Comparison of ENCODE assay signal across 12 cellular contexts in genomic region chr7:585229-585711, GRCh38.
DNase-seq lines count a peak whose midpoint lies in the region; ATAC-seq lines count a peak whose summit lies in the region.
"Had no signal": no experiment of that assay in that cellular context is flagged by ENCODE, and none has a peak within 500 bp of the region (broad histone marks: within the 10 kb centered on the region; RNA-seq: fewer than 3 reads in every experiment).

No MANE protein-coding gene starts in this region.

- peaks cover 0 to 2% of the 10 kb centered on the region in 2 donors for H3K4me1 ChIP-seq in neuronal stem cell (ENCODE audit: control insufficient read depth in 2 of 2, insufficient read depth in 1 of 2, low read depth in 1 of 2, low read length in 2 of 2)

- no peak overlapping the region for H3K23ac ChIP-seq in neuronal stem cell (ENCODE audit: low read depth, low read length, poor library complexity)

- H2AFZ ChIP-seq in neuronal stem cell (ENCODE audit: low read length) = no peak overlapping the region

- peak; percentile 54 for ATAC-seq in GM19468 (IDR thresholded peaks at IDR 0.05; ENCODE audit: extremely low read depth, unreplicated experiment)
- ATAC-seq in activated naive CD8-positive, alpha-beta T cell treated with anti-CD3 and anti-CD28 coated beads, Interleukin-2, amount 50 U/mL, for 24 hours = peak; percentile 79

- H3K27ac ChIP-seq in neuronal stem cell (replicated peaks; ENCODE audit: low read length) = no peak overlapping the region

- peaks cover 67% of the 10 kb centered on the region for H3K36me3 Mint-ChIP-seq in activated naive CD8-positive, alpha-beta T cell treated with anti-CD3 and anti-CD28 coated beads, Interleukin-2, amount 50 U/mL, for 24 hours (ENCODE audit: low read depth)

- H3K4me3 ChIP-seq in neuronal stem cell (ENCODE audit: low read length in 2 of 2) = no peak overlapping the region

- peak; percentile 26 for DNase-seq in activated CD4-positive, CD25-positive, alpha-beta regulatory T cell treated with anti-CD3 and anti-CD28 coated beads, Interleukin-2, amount 50 U/mL, for 16 hours (ENCODE audit: low read depth, low spot score)
- DNase-seq in activated naive CD8-positive, alpha-beta T cell treated with anti-CD3 and anti-CD28 coated beads, Interleukin-2, amount 50 U/mL, for 24 hours = peak; percentile 73
- DNase-seq in stimulated activated CD4-positive, alpha-beta T cell treated with anti-CD3 and anti-CD28 coated beads, TNF-alpha, amount 100 ng/mL, for 48 hours (ENCODE audit: low read depth in 3 of 3) = peak in 2 of 3 donors; percentile 58 to 70
- DNase-seq in T1000 (lab: John Stamatoyannopoulos, UW) (no peak), neuronal stem cell (ENCODE audit: low spot score) (no peak), NCI-H446 treated with DMSO at 0.1 percent for 48 hours (lab: John Stamatoyannopoulos, UW) (no peak), head of caudate nucleus (no peak)
- DNase-seq: cerebellar nuclear complex, GF-D8, GOT3, NCI-H510A treated with DMSO at 0.1 percent for 48 hours had no signal

- no peak overlapping the region for H2BK120ac ChIP-seq in neuronal stem cell (ENCODE audit: low read depth, low read length)

- H2AK5ac ChIP-seq in neuronal stem cell (ENCODE audit: low read depth, low read length) = no peak overlapping the region

- peaks cover 4 to 12% of the 10 kb centered on the region in 2 donors for H3K9me3 ChIP-seq in neuronal stem cell (replicated peaks in 1 of 2; ENCODE audit: control insufficient read depth in 2 of 2, insufficient read depth in 1 of 2, low read depth in 1 of 2, low read length in 2 of 2)

- no peak overlapping the region for H3K9ac ChIP-seq in neuronal stem cell (ENCODE audit: low read depth, low read length, poor library complexity)

- no peaks in the 10 kb centered on the region for H3K27me3 ChIP-seq in neuronal stem cell (ENCODE audit: control insufficient read depth in 3 of 3, insufficient read depth in 3 of 3, low read depth in 1 of 3, low read length in 3 of 3)

- no CpG with 5 or more reads among the region's 18 CpGs for WGBS in neuronal stem cell (ENCODE audit: extremely low coverage in 2 of 2, insufficient read length in 2 of 2, insufficient replicate concordance in 1 of 2), 2 donors

- H3K9me3 Mint-ChIP-seq in activated naive CD8-positive, alpha-beta T cell treated with anti-CD3 and anti-CD28 coated beads, Interleukin-2, amount 50 U/mL, for 24 hours = peaks cover 25% of the 10 kb centered on the region

- peak overlapping the region; percentile 98 for H3K27ac Mint-ChIP-seq in activated naive CD8-positive, alpha-beta T cell treated with anti-CD3 and anti-CD28 coated beads, Interleukin-2, amount 50 U/mL, for 24 hours

- no peak overlapping the region for H3K4me2 ChIP-seq in neuronal stem cell (ENCODE audit: insufficient read depth, low read length, poor library complexity, severe bottlenecking)

- H3K14ac ChIP-seq in neuronal stem cell (ENCODE audit: low read length) = no peak overlapping the region

- H3K79me1 ChIP-seq in neuronal stem cell (ENCODE audit: low read depth, low read length) = peaks cover 2% of the 10 kb centered on the region

- no peaks in the 10 kb centered on the region for H3K27me3 Mint-ChIP-seq in activated naive CD8-positive, alpha-beta T cell treated with anti-CD3 and anti-CD28 coated beads, Interleukin-2, amount 50 U/mL, for 24 hours

- peaks cover 46% of the 10 kb centered on the region for H3K4me1 Mint-ChIP-seq in activated naive CD8-positive, alpha-beta T cell treated with anti-CD3 and anti-CD28 coated beads, Interleukin-2, amount 50 U/mL, for 24 hours

- no peak overlapping the region for H4K91ac ChIP-seq in neuronal stem cell (ENCODE audit: low read depth, low read length, poor library complexity)

- intact Hi-C loops in head of caudate nucleus (cut with DNase I) = no loop called here

- no peak overlapping the region for H2BK15ac ChIP-seq in neuronal stem cell (ENCODE audit: low read length)

- H4K8ac ChIP-seq in neuronal stem cell (ENCODE audit: low read depth, low read length) = no peak overlapping the region

- H3K36me3 ChIP-seq in neuronal stem cell (replicated peaks in 1 of 2; ENCODE audit: control insufficient read depth in 2 of 2, insufficient read depth in 2 of 2, low read length in 2 of 2) = peaks cover 0 to 14% of the 10 kb centered on the region in 2 donors

- H3K18ac ChIP-seq in neuronal stem cell (ENCODE audit: low read length) = no peak overlapping the region

- no peak overlapping the region for H3K4ac ChIP-seq in neuronal stem cell (ENCODE audit: low read length)

- H2BK5ac ChIP-seq in neuronal stem cell (ENCODE audit: low read length) = no peak overlapping the region

- H2BK12ac ChIP-seq in neuronal stem cell (ENCODE audit: low read length) = no peak overlapping the region

- peak overlapping the region; percentile 57 for H3K4me3 Mint-ChIP-seq in activated naive CD8-positive, alpha-beta T cell treated with anti-CD3 and anti-CD28 coated beads, Interleukin-2, amount 50 U/mL, for 24 hours

Comparison
In these comparisons a context has a peak if more than half of its experiments do, and no peak if none do; other contexts are left out.
1. DNase-seq: peak in activated CD4-positive, CD25-positive, alpha-beta regulatory T cell treated with anti-CD3 and anti-CD28 coated beads, Interleukin-2, amount 50 U/mL, for 16 hours (single experiment), activated naive CD8-positive, alpha-beta T cell treated with anti-CD3 and anti-CD28 coated beads, Interleukin-2, amount 50 U/mL, for 24 hours (single experiment) and stimulated activated CD4-positive, alpha-beta T cell treated with anti-CD3 and anti-CD28 coated beads, TNF-alpha, amount 100 ng/mL, for 48 hours (2 of 3); none in T1000 (single experiment), neuronal stem cell (single experiment), NCI-H446 treated with DMSO at 0.1 percent for 48 hours (single experiment) and head of caudate nucleus (0 of 42).